2 cellular contexts compared by ENCODE assay signal in the genomic region with DNA sequence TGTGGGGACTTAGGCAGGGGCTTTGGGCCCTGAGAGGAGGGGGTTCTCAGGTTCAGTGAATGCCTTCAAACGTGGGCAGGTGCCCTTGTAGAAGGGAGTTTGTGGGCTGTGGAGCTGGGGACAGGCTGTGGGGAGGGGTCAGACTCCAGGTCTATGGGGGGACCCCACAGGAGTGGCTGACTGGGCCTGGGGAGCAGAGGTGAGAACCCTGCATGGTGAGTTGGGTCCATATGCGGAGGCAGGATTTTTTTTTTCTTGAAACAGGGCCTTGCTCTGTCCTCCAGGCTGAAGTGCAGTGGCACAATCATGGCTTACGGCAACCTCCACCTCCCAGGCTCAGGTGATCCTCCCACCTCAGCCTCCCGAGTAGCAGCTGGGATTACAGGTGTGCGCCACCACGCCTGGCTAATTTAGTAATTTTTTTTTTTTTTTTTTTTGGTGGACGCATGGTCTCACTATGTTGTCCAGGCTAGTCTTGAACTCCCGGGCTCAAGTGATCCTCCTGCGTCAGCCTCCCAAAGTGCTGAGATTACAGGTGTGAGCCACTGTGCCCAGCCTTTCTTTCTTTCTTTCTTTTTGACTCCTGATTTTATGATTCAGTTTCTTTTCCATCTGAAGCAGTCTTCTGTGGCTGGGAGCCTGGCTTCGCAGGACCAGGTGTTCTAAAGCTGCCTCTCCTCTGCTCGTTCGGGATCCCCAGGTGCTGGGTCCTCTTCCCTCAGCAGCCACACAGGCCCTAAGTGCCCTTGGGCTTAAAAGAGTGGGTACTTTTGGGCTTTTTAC.
TF ChIP-seq lines count a peak whose summit lies in the region.

No MANE protein-coding gene starts in this region.

TF ChIP-seq in SK-N-SH, 30 proteins besides CTCF, POLR2A, EP300 and RAD21 (continued from another document):
- TF ChIP-seq, protein P1, sequence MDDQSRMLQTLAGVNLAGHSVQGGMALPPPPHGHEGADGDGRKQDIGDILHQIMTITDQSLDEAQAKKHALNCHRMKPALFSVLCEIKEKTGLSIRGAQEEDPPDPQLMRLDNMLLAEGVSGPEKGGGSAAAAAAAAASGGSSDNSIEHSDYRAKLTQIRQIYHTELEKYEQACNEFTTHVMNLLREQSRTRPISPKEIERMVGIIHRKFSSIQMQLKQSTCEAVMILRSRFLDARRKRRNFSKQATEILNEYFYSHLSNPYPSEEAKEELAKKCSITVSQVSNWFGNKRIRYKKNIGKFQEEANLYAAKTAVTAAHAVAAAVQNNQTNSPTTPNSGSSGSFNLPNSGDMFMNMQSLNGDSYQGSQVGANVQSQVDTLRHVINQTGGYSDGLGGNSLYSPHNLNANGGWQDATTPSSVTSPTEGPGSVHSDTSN (IDR thresholded peaks at IDR 0.05) = no peak
- TF ChIP-seq, protein P2, sequence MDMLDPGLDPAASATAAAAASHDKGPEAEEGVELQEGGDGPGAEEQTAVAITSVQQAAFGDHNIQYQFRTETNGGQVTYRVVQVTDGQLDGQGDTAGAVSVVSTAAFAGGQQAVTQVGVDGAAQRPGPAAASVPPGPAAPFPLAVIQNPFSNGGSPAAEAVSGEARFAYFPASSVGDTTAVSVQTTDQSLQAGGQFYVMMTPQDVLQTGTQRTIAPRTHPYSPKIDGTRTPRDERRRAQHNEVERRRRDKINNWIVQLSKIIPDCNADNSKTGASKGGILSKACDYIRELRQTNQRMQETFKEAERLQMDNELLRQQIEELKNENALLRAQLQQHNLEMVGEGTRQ (IDR thresholded peaks at IDR 0.05; ENCODE audit: borderline replicate concordance, low read depth, low read length) = no peak
- TF ChIP-seq RCOR1 (IDR thresholded peaks at IDR 0.05; ENCODE audit: low read length) = no peak
- TF ChIP-seq NRF1 (IDR thresholded peaks at IDR 0.05; ENCODE audit: low read depth, low read length) = no peak
- TF ChIP-seq TEAD4 (IDR thresholded peaks at IDR 0.05; ENCODE audit: borderline replicate concordance, insufficient read depth) = no peak
- TF ChIP-seq CHD2 (IDR thresholded peaks at IDR 0.05; ENCODE audit: low read length, partially characterized antibody) = no peak
- TF ChIP-seq RXRA (IDR thresholded peaks at IDR 0.05; ENCODE audit: borderline replicate concordance, low read depth) = no peak
- no peak for TF ChIP-seq YY1 (IDR thresholded peaks at IDR 0.05; ENCODE audit: low read depth)
- no peak for TF ChIP-seq MEF2A (IDR thresholded peaks at IDR 0.05; ENCODE audit: borderline replicate concordance, low read depth)
- no peak for TF ChIP-seq JUND (IDR thresholded peaks at IDR 0.05)
- TF ChIP-seq, protein P3, sequence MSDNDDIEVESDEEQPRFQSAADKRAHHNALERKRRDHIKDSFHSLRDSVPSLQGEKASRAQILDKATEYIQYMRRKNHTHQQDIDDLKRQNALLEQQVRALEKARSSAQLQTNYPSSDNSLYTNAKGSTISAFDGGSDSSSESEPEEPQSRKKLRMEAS (IDR thresholded peaks at IDR 0.05; ENCODE audit: low read depth) = no peak
- TF ChIP-seq MXI1 (IDR thresholded peaks at IDR 0.05; ENCODE audit: low read depth, low read length) = no peak
- no peak for TF ChIP-seq FOXM1 (IDR thresholded peaks at IDR 0.05; ENCODE audit: low read depth)
- TF ChIP-seq SMC3 (IDR thresholded peaks at IDR 0.05; ENCODE audit: low read depth, low read length) = no peak
- no peak for TF ChIP-seq EZH2phosphoT487 (IDR thresholded peaks at IDR 0.05; ENCODE audit: borderline replicate concordance, low read depth)
- no peak for TF ChIP-seq RFX5 (IDR thresholded peaks at IDR 0.05; ENCODE audit: low read length)
TF ChIP-seq in SK-N-SH: peak in this region for 0.

TF ChIP-seq in SK-N-SH treated with all-trans-retinoic acid at 6 μM for 48 hours, 23 proteins besides CTCF, POLR2A, EP300 and RAD21 (continued from another document):
- TF ChIP-seq, protein P4, sequence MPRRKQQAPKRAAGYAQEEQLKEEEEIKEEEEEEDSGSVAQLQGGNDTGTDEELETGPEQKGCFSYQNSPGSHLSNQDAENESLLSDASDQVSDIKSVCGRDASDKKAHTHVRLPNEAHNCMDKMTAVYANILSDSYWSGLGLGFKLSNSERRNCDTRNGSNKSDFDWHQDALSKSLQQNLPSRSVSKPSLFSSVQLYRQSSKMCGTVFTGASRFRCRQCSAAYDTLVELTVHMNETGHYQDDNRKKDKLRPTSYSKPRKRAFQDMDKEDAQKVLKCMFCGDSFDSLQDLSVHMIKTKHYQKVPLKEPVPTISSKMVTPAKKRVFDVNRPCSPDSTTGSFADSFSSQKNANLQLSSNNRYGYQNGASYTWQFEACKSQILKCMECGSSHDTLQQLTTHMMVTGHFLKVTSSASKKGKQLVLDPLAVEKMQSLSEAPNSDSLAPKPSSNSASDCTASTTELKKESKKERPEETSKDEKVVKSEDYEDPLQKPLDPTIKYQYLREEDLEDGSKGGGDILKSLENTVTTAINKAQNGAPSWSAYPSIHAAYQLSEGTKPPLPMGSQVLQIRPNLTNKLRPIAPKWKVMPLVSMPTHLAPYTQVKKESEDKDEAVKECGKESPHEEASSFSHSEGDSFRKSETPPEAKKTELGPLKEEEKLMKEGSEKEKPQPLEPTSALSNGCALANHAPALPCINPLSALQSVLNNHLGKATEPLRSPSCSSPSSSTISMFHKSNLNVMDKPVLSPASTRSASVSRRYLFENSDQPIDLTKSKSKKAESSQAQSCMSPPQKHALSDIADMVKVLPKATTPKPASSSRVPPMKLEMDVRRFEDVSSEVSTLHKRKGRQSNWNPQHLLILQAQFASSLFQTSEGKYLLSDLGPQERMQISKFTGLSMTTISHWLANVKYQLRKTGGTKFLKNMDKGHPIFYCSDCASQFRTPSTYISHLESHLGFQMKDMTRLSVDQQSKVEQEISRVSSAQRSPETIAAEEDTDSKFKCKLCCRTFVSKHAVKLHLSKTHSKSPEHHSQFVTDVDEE (CRISPR knock-in tag; IDR thresholded peaks at IDR 0.05) = no peak
- TF ChIP-seq ZNF565 (CRISPR knock-in tag; conservative IDR thresholded peaks at IDR 0.05; ENCODE audit: low read depth) (no peak), RARB (CRISPR knock-in tag; IDR thresholded peaks at IDR 0.05) (no peak), TCF4 (CRISPR knock-in tag; IDR thresholded peaks at IDR 0.05; ENCODE audit: borderline replicate concordance) (no peak), SNAI2 (CRISPR knock-in tag; IDR thresholded peaks at IDR 0.05) (no peak), CSDC2 (CRISPR knock-in tag; IDR thresholded peaks at IDR 0.05) (no peak), GLIS3 (CRISPR knock-in tag; IDR thresholded peaks at IDR 0.05) (no peak), ARNTL (CRISPR knock-in tag; IDR thresholded peaks at IDR 0.05; ENCODE audit: borderline replicate concordance, low read depth) (no peak), ZFP3 (CRISPR knock-in tag; IDR thresholded peaks at IDR 0.05) (no peak), ISL1 (CRISPR knock-in tag; IDR thresholded peaks at IDR 0.05) (no peak), TOX (CRISPR knock-in tag; IDR thresholded peaks at IDR 0.05; ENCODE audit: borderline replicate concordance) (no peak), BACH2 (CRISPR knock-in tag; IDR thresholded peaks at IDR 0.05; ENCODE audit: borderline replicate concordance) (no peak)
- TF ChIP-seq, protein P5, sequence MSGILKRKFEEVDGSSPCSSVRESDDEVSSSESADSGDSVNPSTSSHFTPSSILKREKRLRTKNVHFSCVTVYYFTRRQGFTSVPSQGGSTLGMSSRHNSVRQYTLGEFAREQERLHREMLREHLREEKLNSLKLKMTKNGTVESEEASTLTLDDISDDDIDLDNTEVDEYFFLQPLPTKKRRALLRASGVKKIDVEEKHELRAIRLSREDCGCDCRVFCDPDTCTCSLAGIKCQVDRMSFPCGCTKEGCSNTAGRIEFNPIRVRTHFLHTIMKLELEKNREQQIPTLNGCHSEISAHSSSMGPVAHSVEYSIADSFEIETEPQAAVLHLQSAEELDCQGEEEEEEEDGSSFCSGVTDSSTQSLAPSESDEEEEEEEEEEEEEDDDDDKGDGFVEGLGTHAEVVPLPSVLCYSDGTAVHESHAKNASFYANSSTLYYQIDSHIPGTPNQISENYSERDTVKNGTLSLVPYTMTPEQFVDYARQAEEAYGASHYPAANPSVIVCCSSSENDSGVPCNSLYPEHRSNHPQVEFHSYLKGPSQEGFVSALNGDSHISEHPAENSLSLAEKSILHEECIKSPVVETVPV (CRISPR knock-in tag; IDR thresholded peaks at IDR 0.05) = no peak
- TF ChIP-seq, protein P6, sequence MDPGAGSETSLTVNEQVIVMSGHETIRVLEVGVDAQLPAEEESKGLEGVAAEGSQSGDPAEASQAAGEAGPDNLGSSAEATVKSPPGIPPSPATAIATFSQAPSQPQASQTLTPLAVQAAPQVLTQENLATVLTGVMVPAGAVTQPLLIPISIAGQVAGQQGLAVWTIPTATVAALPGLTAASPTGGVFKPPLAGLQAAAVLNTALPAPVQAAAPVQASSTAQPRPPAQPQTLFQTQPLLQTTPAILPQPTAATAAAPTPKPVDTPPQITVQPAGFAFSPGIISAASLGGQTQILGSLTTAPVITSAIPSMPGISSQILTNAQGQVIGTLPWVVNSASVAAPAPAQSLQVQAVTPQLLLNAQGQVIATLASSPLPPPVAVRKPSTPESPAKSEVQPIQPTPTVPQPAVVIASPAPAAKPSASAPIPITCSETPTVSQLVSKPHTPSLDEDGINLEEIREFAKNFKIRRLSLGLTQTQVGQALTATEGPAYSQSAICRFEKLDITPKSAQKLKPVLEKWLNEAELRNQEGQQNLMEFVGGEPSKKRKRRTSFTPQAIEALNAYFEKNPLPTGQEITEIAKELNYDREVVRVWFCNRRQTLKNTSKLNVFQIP (CRISPR knock-in tag; IDR thresholded peaks at IDR 0.05; ENCODE audit: borderline replicate concordance, low read depth) = no peak
- TF ChIP-seq, protein P7, sequence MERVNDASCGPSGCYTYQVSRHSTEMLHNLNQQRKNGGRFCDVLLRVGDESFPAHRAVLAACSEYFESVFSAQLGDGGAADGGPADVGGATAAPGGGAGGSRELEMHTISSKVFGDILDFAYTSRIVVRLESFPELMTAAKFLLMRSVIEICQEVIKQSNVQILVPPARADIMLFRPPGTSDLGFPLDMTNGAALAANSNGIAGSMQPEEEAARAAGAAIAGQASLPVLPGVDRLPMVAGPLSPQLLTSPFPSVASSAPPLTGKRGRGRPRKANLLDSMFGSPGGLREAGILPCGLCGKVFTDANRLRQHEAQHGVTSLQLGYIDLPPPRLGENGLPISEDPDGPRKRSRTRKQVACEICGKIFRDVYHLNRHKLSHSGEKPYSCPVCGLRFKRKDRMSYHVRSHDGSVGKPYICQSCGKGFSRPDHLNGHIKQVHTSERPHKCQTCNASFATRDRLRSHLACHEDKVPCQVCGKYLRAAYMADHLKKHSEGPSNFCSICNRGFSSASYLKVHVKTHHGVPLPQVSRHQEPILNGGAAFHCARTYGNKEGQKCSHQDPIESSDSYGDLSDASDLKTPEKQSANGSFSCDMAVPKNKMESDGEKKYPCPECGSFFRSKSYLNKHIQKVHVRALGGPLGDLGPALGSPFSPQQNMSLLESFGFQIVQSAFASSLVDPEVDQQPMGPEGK (CRISPR knock-in tag; IDR thresholded peaks at IDR 0.05; ENCODE audit: borderline replicate concordance) = no peak
